In genomic region chr4:81555489-81555888, GRCh38 we compare ENCODE assay signal across 21 cellular contexts.
DNase-seq lines count a peak whose midpoint lies in the region; ATAC-seq, FAIRE-seq and TF ChIP-seq lines count a peak whose summit lies in the region.
"Had no signal": no experiment of that assay in that cellular context is flagged by ENCODE, and none has a peak within 500 bp of the region (broad histone marks: within the 10 kb centered on the region; RNA-seq: fewer than 3 reads in every experiment).

No MANE protein-coding gene starts in this region.

- intact Hi-C loops in left ventricle myocardium superior (cut with micrococcal nuclease): no loop called here

- H3F3A ChIP-seq in OCI-LY1 (ENCODE audit: insufficient read depth, low read length): no peaks in the 10 kb centered on the region

- H3K79me2 ChIP-seq in OCI-LY1 (ENCODE audit: insufficient read depth, low read length): no peaks in the 10 kb centered on the region

- no peak overlapping the region for H3K4me2 ChIP-seq in OCI-LY1 (ENCODE audit: low read length)

- H3K36me3 ChIP-seq in OCI-LY1 (ENCODE audit: insufficient read depth, low read length): no peaks in the 10 kb centered on the region
- H3K36me3 ChIP-seq: Peyer's patch had no signal

- no peak overlapping the region for H3K4me3 ChIP-seq in OCI-LY1 (ENCODE audit: low read depth, low read length, poor library complexity, severe bottlenecking)
- H3K4me3 ChIP-seq: Peyer's patch, SK-N-MC had no signal

- no peaks in the 10 kb centered on the region for H3K27me3 ChIP-seq in OCI-LY1 (ENCODE audit: insufficient read depth, low read length)
- H3K27me3 ChIP-seq: Peyer's patch had no signal

- H3K9me3 Mint-ChIP-seq in activated naive CD8-positive, alpha-beta T cell (ENCODE audit: low read depth): no peaks in the 10 kb centered on the region
- H3K9me3 Mint-ChIP-seq in activated naive CD8-positive, alpha-beta T cell treated with anti-CD3 and anti-CD28 coated beads for 36 hours: peaks cover 8% of the 10 kb centered on the region

- FAIRE-seq in endometrium (lab: Jason Lieb, UNC): peak; percentile 31
- FAIRE-seq: A204.1, HTR-8/SVneo had no signal

- no peaks in the 10 kb centered on the region for H3K27me3 Mint-ChIP-seq in activated naive CD8-positive, alpha-beta T cell
- no peaks in the 10 kb centered on the region for H3K27me3 Mint-ChIP-seq in activated naive CD8-positive, alpha-beta T cell treated with anti-CD3 and anti-CD28 coated beads for 36 hours
- H3K27me3 Mint-ChIP-seq: IgD-negative memory B cell had no signal

- H3K27ac Mint-ChIP-seq in activated naive CD8-positive, alpha-beta T cell: peak overlapping the region; percentile 2
- H3K27ac Mint-ChIP-seq in activated naive CD8-positive, alpha-beta T cell treated with anti-CD3 and anti-CD28 coated beads for 36 hours: no peak overlapping the region
- H3K27ac Mint-ChIP-seq: IgD-negative memory B cell had no signal

- no peaks in the 10 kb centered on the region for H4K20me1 ChIP-seq in OCI-LY1 (ENCODE audit: insufficient read depth, low read length)

- TF ChIP-seq CTCF in OCI-LY1 (IDR thresholded peaks at IDR 0.05; ENCODE audit: low read length): no peak

- H3K36me3 Mint-ChIP-seq in activated naive CD8-positive, alpha-beta T cell: peaks cover 2% of the 10 kb centered on the region
- H3K36me3 Mint-ChIP-seq in activated naive CD8-positive, alpha-beta T cell treated with anti-CD3 and anti-CD28 coated beads for 36 hours: peaks cover 2% of the 10 kb centered on the region
- H3K36me3 Mint-ChIP-seq: IgD-negative memory B cell had no signal

- peaks cover 8% of the 10 kb centered on the region; the same call in 1 of the 2 replicates for H3K9me3 ChIP-seq in OCI-LY1 (ENCODE audit: low read length)
- H3K9me3 ChIP-seq: Peyer's patch had no signal

- no peaks in the 10 kb centered on the region for H3K9me2 ChIP-seq in OCI-LY1 (ENCODE audit: low read depth, low read length)

- no peak overlapping the region for H3K27ac ChIP-seq in OCI-LY1 (ENCODE audit: low read depth, low read length, poor library complexity, severe bottlenecking)
- H3K27ac ChIP-seq: Peyer's patch, SK-N-MC had no signal

- no peak for ATAC-seq in left ventricle myocardium superior
- ATAC-seq: Right ventricle myocardium inferior had no signal

- peaks cover 15% of the 10 kb centered on the region for H3K4me1 Mint-ChIP-seq in activated naive CD8-positive, alpha-beta T cell (ENCODE audit: low read depth)
- peaks cover 25% of the 10 kb centered on the region for H3K4me1 Mint-ChIP-seq in activated naive CD8-positive, alpha-beta T cell treated with anti-CD3 and anti-CD28 coated beads for 36 hours

- no peak for DNase-seq in activated naive CD8-positive, alpha-beta T cell treated with anti-CD3 and anti-CD28 coated beads for 36 hours
- DNase-seq in H4 (ENCODE audit: low spot score): no peak
- no peak for DNase-seq in A172 (ENCODE audit: low spot score)
- DNase-seq in left ventricle myocardium superior: no peak
- DNase-seq in amniotic stem cell (lab: John Stamatoyannopoulos, UW): no peak
- DNase-seq: C1 segment of cervical spinal cord, DMS 273 treated with DMSO at 0.1 percent for 48 hours, HCEC 1CT, NCI-H1417 treated with DMSO at 0.1 percent for 48 hours, NCI-H2029 treated with DMSO at 0.1 percent for 48 hours, NCI-H2171 treated with DMSO at 0.1 percent for 48 hours, NCI-H774, Peyer's patch had no signal

- no peak overlapping the region for H3K4me3 Mint-ChIP-seq in activated naive CD8-positive, alpha-beta T cell
- no peak overlapping the region for H3K4me3 Mint-ChIP-seq in activated naive CD8-positive, alpha-beta T cell treated with anti-CD3 and anti-CD28 coated beads for 36 hours
- H3K4me3 Mint-ChIP-seq: IgD-negative memory B cell had no signal

- H3K4me1 ChIP-seq in OCI-LY1 (ENCODE audit: insufficient read depth, low read length, severe bottlenecking): peaks cover 55% of the 10 kb centered on the region

- H3K9ac ChIP-seq in OCI-LY1 (ENCODE audit: low read length): no peak overlapping the region

- H2AFZ ChIP-seq in OCI-LY1 (ENCODE audit: low read length): peak overlapping the region; percentile 90
